ENCODE assay signal across 15 cellular contexts in the genomic region with DNA sequence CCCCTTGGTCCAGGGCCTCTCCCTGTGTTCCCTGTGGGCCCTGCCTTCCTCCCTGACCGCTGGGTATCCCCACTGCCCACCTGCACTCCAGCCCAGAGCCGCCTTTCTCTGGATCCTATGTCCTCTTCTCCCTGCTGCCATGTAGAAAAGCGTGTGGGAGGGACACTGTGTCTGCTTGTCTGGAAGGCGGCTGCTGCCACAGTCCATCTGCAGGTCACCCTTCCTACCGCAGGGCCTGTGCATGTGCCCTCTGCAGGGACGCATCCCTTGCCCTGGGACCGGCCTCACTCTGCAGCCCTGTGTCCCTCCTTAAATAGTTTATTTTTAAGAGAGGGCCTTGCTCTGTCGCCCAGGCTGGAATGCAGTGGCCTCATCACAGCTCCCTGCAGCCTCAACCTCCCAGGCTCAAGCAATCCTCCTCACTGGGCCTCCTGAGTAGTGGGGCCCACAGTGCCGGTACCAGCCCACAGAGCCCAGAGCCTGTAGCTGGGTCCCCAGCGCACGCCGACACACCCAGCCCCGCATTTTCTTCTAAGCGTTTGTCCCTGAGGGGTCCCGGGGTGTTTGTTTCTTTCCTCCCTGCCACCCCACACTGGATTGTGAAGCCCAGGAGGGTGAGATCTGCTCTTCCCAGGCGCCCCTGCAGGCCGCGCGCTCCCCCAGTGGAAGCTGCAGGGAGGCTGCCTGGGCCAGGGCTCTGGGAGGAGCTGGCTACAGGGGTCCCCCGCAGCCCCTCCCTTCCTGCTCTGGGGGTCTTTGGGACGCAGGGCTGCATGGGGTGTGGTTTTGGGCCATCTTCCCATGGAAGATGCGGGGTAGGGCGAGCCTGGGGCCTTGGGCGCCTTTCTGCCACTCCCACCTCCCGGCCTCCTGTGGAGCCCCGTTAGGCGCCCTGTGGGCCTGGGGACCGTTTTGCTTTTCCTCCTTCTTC. TPM values are rescaled to one million over a fixed set of nuclear protein-coding genes. Genes with fewer than 3 reads are reported as not detected.
DNase-seq lines count a peak whose midpoint lies in the region; ATAC-seq and TF ChIP-seq lines count a peak whose summit lies in the region.
"Had no signal": no experiment of that assay in that cellular context is flagged by ENCODE, and none has a peak within 500 bp of the region (broad histone marks: within the 10 kb centered on the region; RNA-seq: fewer than 3 reads in every experiment).

No MANE protein-coding gene starts in this region.

- H3K4me3 ChIP-seq in HCT116 (replicated peaks in 1 of 2; ENCODE audit: low read depth in 1 of 2, low read length in 2 of 2) (no peak overlapping the region), testis (peak overlapping the region; percentile 12 to 43)

- no peak for TF ChIP-seq POLR2A in HCT116 (IDR thresholded peaks at IDR 0.05; ENCODE audit: borderline replicate concordance, extremely low read depth, insufficient read depth, insufficient read length)
- TF ChIP-seq POLR2A in testis (IDR thresholded peaks at IDR 0.05) = no peak

- intact Hi-C loops in HCT116 (cut with micrococcal nuclease) = no loop called here
- intact Hi-C loops in testis (cut with DNase I; ENCODE audit: low total_unique reads) = no loop called here

- peak; percentile 54 for DNase-seq in activated CD8-positive, alpha-beta memory T cell treated with anti-CD3 and anti-CD28 coated beads for 24 hours
- no peak for DNase-seq in activated CD8-positive, alpha-beta memory T cell treated with anti-CD3 and anti-CD28 coated beads, Interleukin-2, amount 50 U/mL, for 4 hours
- DNase-seq in HCT116 (ENCODE audit: low read depth, low spot score) (no peak), epidermal melanocyte (ENCODE audit: insufficient read length, low spot score) (peak; percentile 15), testis (no peak), NCI-H1694 treated with DMSO at 0.1 percent for 48 hours (lab: John Stamatoyannopoulos, UW) (no peak), GOT3 (lab: John Stamatoyannopoulos, UW) (no peak), HCEC 1CT (no peak)
- DNase-seq: activated gamma-delta T cell; GF-D8; NCI-H2081; NCI-H526; stimulated activated CD4-positive, alpha-beta T cell treated with anti-CD3 and anti-CD28 coated beads, Interleukin-12 subunit alpha, Interleukin-12 subunit beta, amount 100 ng/mL, for 4 hours; stimulated activated naive CD8-positive, alpha-beta T cell treated with anti-CD3 and anti-CD28 coated beads, Interleukin-15, Interleukin-2, amounts not matched to agents 100 U/mL and 50 U/mL, for 24 hours; WERI-Rb-1 had no signal

- TF ChIP-seq CTCF in HCT116 (IDR thresholded peaks at IDR 0.05 in 2 of 3, conservative IDR thresholded peaks at IDR 0.05 in 1 of 3; ENCODE audit: borderline replicate concordance in 1 of 3, insufficient read depth in 1 of 3, low read depth in 2 of 3, low read length in 2 of 3) (no peak), testis (IDR thresholded peaks at IDR 0.05) (no peak)

- 0 out of 2 replicates have a peak overlapping the region, but pooled peaks have one; percentile 17 for H3K27ac ChIP-seq in HCT116 (ENCODE audit: low read depth, low read length)
- H3K27ac ChIP-seq in testis = no peak overlapping the region
- H3K27ac ChIP-seq: WERI-Rb-1 had no signal

- peak overlapping the region; percentile 21 for H3K4me2 ChIP-seq in HCT116 (ENCODE audit: low read length)

- TF ChIP-seq RAD21 in HCT116 (IDR thresholded peaks at IDR 0.05; ENCODE audit: low read depth) = no peak

- no TSS peak for BruUV-seq in HCT116 (replicated peaks; lab: Mats Ljungman, UMichigan)

- H4K20me1 ChIP-seq in HCT116 (ENCODE audit: insufficient read depth) = no peaks in the 10 kb centered on the region

- CTCF ChIA-PET in HCT116 (lab: Charles Lee) = no interaction called here

- H3K27me3 ChIP-seq in HCT116 (ENCODE audit: insufficient read depth, low read length) = no peaks in the 10 kb centered on the region
- no peaks in the 10 kb centered on the region for H3K27me3 ChIP-seq in testis

- WGBS in testis, 2 donors = 60 to 68% methylated on average over 24 to 28 of the region's 28 CpGs

- ATAC-seq in HCT116 = no peak
- ATAC-seq: stimulated activated naive CD8-positive, alpha-beta T cell treated with anti-CD3 and anti-CD28 coated beads, Interleukin-15, Interleukin-2, amounts not matched to agents 100 U/mL and 50 U/mL, for 24 hours had no signal

- RAD21 ChIA-PET in HCT116 (lab: Charles Lee; ENCODE audit: low non-redundant PET in 1 of 2, low total read pairs in 2 of 2, uncharacterized antibody in 2 of 2, unreplicated experiment in 2 of 2) = no interaction called here

- peaks cover 7 to 36% of the 10 kb centered on the region in 2 experiments; a peak in 3 of 4 replicates for H3K4me1 ChIP-seq in HCT116 (ENCODE audit: control insufficient read depth in 1 of 2, insufficient read depth in 2 of 2, low read length in 2 of 2)
- peaks cover 13% of the 10 kb centered on the region for H3K4me1 ChIP-seq in testis

- H2AFZ ChIP-seq in HCT116 (ENCODE audit: low read depth, low read length, poor library complexity, severe bottlenecking) = no peak overlapping the region

- H3K9ac ChIP-seq in HCT116 (ENCODE audit: low read length) = no peak overlapping the region

- H3K79me2 ChIP-seq in HCT116 (ENCODE audit: insufficient read depth, low read length) = peaks cover 7% of the 10 kb centered on the region; the same call in 1 of the 2 replicates

- H3K36me3 ChIP-seq in HCT116 (ENCODE audit: control insufficient read depth in 1 of 2, insufficient read depth in 2 of 2, low read length in 2 of 2) = peaks cover 0 to 5% of the 10 kb centered on the region in 2 experiments; a peak in 2 of 4 replicates
- no peaks in the 10 kb centered on the region for H3K36me3 ChIP-seq in testis (ENCODE audit: low read depth, missing control alignments)

- no peaks in the 10 kb centered on the region for H3K9me2 ChIP-seq in HCT116 (ENCODE audit: insufficient read depth)

- no peaks in the 10 kb centered on the region; a peak in 1 of 4 replicates for H3K9me3 ChIP-seq in HCT116 (ENCODE audit: control insufficient read depth in 1 of 2, insufficient read depth in 1 of 2, low read depth in 1 of 2, low read length in 2 of 2)
- no peaks in the 10 kb centered on the region for H3K9me3 ChIP-seq in testis

- POLR2A ChIA-PET in HCT116 (lab: Charles Lee) = interaction anchor here (1.0 kb wide), 1 partner anchor 116 kb away, joined by 3 read pairs; no protein-coding TSS in a partner anchor

TF ChIP-seq in HCT116, 20 proteins besides CTCF, POLR2A, EP300 and RAD21:
- no peak for TF ChIP-seq CEBPB (IDR thresholded peaks at IDR 0.05; ENCODE audit: low read depth)
- TF ChIP-seq FOSL1 (IDR thresholded peaks at IDR 0.05; ENCODE audit: low read depth) = no peak
- no peak for TF ChIP-seq ATF3 (IDR thresholded peaks at IDR 0.05)
- TF ChIP-seq JUND (IDR thresholded peaks at IDR 0.05) = no peak
- no peak for TF ChIP-seq EZH2 (IDR thresholded peaks at IDR 0.05)
- TF ChIP-seq, protein P1, sequence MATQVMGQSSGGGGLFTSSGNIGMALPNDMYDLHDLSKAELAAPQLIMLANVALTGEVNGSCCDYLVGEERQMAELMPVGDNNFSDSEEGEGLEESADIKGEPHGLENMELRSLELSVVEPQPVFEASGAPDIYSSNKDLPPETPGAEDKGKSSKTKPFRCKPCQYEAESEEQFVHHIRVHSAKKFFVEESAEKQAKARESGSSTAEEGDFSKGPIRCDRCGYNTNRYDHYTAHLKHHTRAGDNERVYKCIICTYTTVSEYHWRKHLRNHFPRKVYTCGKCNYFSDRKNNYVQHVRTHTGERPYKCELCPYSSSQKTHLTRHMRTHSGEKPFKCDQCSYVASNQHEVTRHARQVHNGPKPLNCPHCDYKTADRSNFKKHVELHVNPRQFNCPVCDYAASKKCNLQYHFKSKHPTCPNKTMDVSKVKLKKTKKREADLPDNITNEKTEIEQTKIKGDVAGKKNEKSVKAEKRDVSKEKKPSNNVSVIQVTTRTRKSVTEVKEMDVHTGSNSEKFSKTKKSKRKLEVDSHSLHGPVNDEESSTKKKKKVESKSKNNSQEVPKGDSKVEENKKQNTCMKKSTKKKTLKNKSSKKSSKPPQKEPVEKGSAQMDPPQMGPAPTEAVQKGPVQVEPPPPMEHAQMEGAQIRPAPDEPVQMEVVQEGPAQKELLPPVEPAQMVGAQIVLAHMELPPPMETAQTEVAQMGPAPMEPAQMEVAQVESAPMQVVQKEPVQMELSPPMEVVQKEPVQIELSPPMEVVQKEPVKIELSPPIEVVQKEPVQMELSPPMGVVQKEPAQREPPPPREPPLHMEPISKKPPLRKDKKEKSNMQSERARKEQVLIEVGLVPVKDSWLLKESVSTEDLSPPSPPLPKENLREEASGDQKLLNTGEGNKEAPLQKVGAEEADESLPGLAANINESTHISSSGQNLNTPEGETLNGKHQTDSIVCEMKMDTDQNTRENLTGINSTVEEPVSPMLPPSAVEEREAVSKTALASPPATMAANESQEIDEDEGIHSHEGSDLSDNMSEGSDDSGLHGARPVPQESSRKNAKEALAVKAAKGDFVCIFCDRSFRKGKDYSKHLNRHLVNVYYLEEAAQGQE (IDR thresholded peaks at IDR 0.05; ENCODE audit: low read depth) = no peak
- no peak for TF ChIP-seq EGR1 (IDR thresholded peaks at IDR 0.05; ENCODE audit: low read depth)
- TF ChIP-seq ELF1 (IDR thresholded peaks at IDR 0.05; ENCODE audit: borderline replicate concordance, low read depth) = no peak
- TF ChIP-seq, protein P2, sequence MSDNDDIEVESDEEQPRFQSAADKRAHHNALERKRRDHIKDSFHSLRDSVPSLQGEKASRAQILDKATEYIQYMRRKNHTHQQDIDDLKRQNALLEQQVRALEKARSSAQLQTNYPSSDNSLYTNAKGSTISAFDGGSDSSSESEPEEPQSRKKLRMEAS (IDR thresholded peaks at IDR 0.05) = no peak

RNA-seq across cellular contexts. Expression of gene NAT8L, which starts 12.8 kb away (rescaled TPM):
- total RNA-seq in HCT116 (2021; ENCODE audit: unreplicated experiment) = 9.2 TPM
- polyA plus RNA-seq in HCT116 (2012) = 4.6 and 5.2 TPM in 2 replicates
- 10 to 100 TPM; 56.6 to 82.9 TPM for total RNA-seq in testis
- polyA plus RNA-seq in testis (ENCODE audit: insufficient read depth, low read depth, low replicate concordance) = 36.6 TPM

RNA-seq across cellular contexts. Expression of gene NELFA, which starts 37.5 kb away (rescaled TPM):
- total RNA-seq in HCT116 (2021; ENCODE audit: unreplicated experiment) (56.1 TPM), testis (10 to 100 TPM; 72.5 to 77.9 TPM)
- polyA plus RNA-seq in HCT116 (2012) = 50.8 and 57.2 TPM in 2 replicates
- 61.0 TPM for polyA plus RNA-seq in testis (ENCODE audit: insufficient read depth, low read depth, low replicate concordance)

Comparison
In these comparisons a context has a peak if more than half of its experiments do, and no peak if none do; other contexts are left out.
1. DNase-seq: peak in activated CD8-positive, alpha-beta memory T cell treated with anti-CD3 and anti-CD28 coated beads for 24 hours (single experiment) and epidermal melanocyte (single experiment); none in activated CD8-positive, alpha-beta memory T cell treated with anti-CD3 and anti-CD28 coated beads, Interleukin-2, amount 50 U/mL, for 4 hours (single experiment), HCT116 (single experiment), testis (single experiment), NCI-H1694 treated with DMSO at 0.1 percent for 48 hours (single experiment), GOT3 (single experiment) and HCEC 1CT (single experiment).
2. H3K4me3 ChIP-seq: peak in testis (2 of 2); none in HCT116 (0 of 2).